ENCODE assay signal across 1 cellular context in the genomic region with DNA sequence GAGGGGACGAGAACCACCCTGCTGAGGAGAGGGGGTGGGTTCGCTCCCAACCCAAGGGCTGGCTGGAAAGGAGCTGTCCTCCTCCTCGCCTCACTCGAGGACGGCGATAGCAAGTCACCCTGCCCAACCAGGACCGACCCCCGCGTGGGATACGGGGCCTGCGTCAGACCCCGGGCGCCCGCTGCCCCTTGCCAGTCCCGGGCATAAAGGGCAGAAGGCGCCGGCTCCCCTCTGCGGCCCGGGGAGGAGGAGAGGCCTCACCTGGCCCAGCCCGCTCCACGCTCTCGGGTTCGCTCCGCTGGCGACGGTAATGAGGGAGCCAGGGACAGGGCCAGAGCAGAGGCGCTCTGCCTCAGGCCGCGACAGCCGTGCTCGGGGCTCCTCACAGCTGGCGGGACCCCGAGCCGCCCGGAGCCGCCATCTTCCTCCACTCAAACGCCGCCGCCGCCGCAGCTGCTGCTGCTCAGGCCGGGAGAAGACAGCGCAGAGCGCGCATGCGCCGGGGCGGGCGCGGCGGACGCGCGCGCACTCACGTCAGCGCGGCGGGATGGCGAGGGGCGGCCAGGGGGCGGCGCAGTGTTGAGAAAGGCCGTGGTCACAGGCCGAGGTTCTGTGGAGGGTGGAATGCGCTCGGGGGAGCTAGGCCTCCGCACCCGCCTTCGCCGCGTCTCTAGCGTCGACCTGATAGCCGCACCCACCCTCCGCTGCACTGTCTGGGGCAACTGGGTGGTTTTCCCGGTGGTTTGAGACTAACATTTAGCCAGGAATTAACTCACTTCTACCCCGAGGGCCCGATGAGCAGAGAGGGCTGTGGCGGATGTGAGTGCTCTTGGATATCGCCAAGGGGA.
TF ChIP-seq lines count a peak whose summit lies in the region.

Gene FBXO42, minus strand, starts transcription at position 487 of the 848 bp plus-strand sequence. CDS start 37,062 bp downstream, outside the sequence.

TF ChIP-seq in K562, 482 proteins besides CTCF, POLR2A, EP300 and RAD21 (continued from another document and continues in another):
- TF ChIP-seq, protein P1, sequence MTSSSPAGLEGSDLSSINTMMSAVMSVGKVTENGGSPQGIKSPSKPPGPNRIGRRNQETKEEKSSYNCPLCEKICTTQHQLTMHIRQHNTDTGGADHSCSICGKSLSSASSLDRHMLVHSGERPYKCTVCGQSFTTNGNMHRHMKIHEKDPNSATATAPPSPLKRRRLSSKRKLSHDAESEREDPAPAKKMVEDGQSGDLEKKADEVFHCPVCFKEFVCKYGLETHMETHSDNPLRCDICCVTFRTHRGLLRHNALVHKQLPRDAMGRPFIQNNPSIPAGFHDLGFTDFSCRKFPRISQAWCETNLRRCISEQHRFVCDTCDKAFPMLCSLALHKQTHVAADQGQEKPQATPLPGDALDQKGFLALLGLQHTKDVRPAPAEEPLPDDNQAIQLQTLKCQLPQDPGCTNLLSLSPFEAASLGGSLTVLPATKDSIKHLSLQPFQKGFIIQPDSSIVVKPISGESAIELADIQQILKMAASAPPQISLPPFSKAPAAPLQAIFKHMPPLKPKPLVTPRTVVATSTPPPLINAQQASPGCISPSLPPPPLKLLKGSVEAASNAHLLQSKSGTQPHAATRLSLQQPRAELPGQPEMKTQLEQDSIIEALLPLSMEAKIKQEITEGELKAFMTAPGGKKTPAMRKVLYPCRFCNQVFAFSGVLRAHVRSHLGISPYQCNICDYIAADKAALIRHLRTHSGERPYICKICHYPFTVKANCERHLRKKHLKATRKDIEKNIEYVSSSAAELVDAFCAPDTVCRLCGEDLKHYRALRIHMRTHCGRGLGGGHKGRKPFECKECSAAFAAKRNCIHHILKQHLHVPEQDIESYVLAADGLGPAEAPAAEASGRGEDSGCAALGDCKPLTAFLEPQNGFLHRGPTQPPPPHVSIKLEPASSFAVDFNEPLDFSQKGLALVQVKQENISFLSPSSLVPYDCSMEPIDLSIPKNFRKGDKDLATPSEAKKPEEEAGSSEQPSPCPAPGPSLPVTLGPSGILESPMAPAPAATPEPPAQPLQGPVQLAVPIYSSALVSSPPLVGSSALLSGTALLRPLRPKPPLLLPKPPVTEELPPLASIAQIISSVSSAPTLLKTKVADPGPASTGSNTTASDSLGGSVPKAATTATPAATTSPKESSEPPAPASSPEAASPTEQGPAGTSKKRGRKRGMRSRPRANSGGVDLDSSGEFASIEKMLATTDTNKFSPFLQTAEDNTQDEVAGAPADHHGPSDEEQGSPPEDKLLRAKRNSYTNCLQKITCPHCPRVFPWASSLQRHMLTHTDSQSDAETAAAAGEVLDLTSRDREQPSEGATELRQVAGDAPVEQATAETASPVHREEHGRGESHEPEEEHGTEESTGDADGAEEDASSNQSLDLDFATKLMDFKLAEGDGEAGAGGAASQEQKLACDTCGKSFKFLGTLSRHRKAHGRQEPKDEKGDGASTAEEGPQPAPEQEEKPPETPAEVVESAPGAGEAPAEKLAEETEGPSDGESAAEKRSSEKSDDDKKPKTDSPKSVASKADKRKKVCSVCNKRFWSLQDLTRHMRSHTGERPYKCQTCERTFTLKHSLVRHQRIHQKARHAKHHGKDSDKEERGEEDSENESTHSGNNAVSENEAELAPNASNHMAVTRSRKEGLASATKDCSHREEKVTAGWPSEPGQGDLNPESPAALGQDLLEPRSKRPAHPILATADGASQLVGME (CRISPR knock-in tag; IDR thresholded peaks at IDR 0.05) = peak; percentile 34; the same call in 1 of the 2 replicates
- TF ChIP-seq DIDO1 (tag; IDR thresholded peaks at IDR 0.05; ENCODE audit: low read depth) (no peak), ZNF274 (IDR thresholded peaks at IDR 0.05; ENCODE audit: borderline replicate concordance, low read depth, low read length) (no peak), XRCC4 (IDR thresholded peaks at IDR 0.05; ENCODE audit: extremely low read depth, insufficient read depth, insufficient read length) (no peak), ZNF76 (CRISPR knock-in tag; IDR thresholded peaks at IDR 0.05; ENCODE audit: borderline replicate concordance) (peak; percentile 54), RNF2 (IDR thresholded peaks at IDR 0.05) (peak; percentile 78; the same call in 1 of the 2 replicates), POLR3A (IDR thresholded peaks at IDR 0.05; ENCODE audit: borderline replicate concordance, extremely low read depth, insufficient read depth, insufficient read length) (no peak), ZNF583 (CRISPR knock-in tag; IDR thresholded peaks at IDR 0.05) (peak; percentile 51), TEAD4 (IDR thresholded peaks at IDR 0.05; ENCODE audit: low read length) (peak; percentile 74), TEAD4 (CRISPR knock-in tag; IDR thresholded peaks at IDR 0.05; ENCODE audit: borderline replicate concordance) (peak; percentile 89; the same call in 1 of the 2 replicates), PRDM10 (IDR thresholded peaks at IDR 0.05; ENCODE audit: partially characterized antibody) (peak; percentile 63), LCOR (CRISPR knock-in tag; IDR thresholded peaks at IDR 0.05) (0 out of 2 replicates have a peak, but pooled peaks have one; percentile 43), TGIF2 (CRISPR knock-in tag; IDR thresholded peaks at IDR 0.05) (peak; percentile 80), ZNF830 (CRISPR knock-in tag; IDR thresholded peaks at IDR 0.05) (no peak), ZNF354B (CRISPR knock-in tag; IDR thresholded peaks at IDR 0.05) (no peak), CHCHD3 (CRISPR knock-in tag; IDR thresholded peaks at IDR 0.05) (no peak), FOXK2 (conservative IDR thresholded peaks at IDR 0.05 in 1 of 2, IDR thresholded peaks at IDR 0.05 in 1 of 2; ENCODE audit: low read depth in 2 of 2) (no peak), CCAR2 (IDR thresholded peaks at IDR 0.05; ENCODE audit: low read depth, low read length) (no peak), SMARCE1 (IDR thresholded peaks at IDR 0.05) (no peak; the same call in 1 of the 2 replicates), HDGF (IDR thresholded peaks at IDR 0.05) (0 out of 2 replicates have a peak, but pooled peaks have one; percentile 15), MXD1 (CRISPR knock-in tag; IDR thresholded peaks at IDR 0.05; ENCODE audit: borderline replicate concordance, poor library complexity, severe bottlenecking) (no peak), COPS2 (conservative IDR thresholded peaks at IDR 0.05) (no peak), PHB2 (IDR thresholded peaks at IDR 0.05; ENCODE audit: low read depth) (no peak)
- TF ChIP-seq, protein P2, sequence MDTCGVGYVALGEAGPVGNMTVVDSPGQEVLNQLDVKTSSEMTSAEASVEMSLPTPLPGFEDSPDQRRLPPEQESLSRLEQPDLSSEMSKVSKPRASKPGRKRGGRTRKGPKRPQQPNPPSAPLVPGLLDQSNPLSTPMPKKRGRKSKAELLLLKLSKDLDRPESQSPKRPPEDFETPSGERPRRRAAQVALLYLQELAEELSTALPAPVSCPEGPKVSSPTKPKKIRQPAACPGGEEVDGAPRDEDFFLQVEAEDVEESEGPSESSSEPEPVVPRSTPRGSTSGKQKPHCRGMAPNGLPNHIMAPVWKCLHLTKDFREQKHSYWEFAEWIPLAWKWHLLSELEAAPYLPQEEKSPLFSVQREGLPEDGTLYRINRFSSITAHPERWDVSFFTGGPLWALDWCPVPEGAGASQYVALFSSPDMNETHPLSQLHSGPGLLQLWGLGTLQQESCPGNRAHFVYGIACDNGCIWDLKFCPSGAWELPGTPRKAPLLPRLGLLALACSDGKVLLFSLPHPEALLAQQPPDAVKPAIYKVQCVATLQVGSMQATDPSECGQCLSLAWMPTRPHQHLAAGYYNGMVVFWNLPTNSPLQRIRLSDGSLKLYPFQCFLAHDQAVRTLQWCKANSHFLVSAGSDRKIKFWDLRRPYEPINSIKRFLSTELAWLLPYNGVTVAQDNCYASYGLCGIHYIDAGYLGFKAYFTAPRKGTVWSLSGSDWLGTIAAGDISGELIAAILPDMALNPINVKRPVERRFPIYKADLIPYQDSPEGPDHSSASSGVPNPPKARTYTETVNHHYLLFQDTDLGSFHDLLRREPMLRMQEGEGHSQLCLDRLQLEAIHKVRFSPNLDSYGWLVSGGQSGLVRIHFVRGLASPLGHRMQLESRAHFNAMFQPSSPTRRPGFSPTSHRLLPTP (IDR thresholded peaks at IDR 0.05; ENCODE audit: borderline replicate concordance, extremely low read depth, insufficient read length) = no peak
- TF ChIP-seq, protein P3, sequence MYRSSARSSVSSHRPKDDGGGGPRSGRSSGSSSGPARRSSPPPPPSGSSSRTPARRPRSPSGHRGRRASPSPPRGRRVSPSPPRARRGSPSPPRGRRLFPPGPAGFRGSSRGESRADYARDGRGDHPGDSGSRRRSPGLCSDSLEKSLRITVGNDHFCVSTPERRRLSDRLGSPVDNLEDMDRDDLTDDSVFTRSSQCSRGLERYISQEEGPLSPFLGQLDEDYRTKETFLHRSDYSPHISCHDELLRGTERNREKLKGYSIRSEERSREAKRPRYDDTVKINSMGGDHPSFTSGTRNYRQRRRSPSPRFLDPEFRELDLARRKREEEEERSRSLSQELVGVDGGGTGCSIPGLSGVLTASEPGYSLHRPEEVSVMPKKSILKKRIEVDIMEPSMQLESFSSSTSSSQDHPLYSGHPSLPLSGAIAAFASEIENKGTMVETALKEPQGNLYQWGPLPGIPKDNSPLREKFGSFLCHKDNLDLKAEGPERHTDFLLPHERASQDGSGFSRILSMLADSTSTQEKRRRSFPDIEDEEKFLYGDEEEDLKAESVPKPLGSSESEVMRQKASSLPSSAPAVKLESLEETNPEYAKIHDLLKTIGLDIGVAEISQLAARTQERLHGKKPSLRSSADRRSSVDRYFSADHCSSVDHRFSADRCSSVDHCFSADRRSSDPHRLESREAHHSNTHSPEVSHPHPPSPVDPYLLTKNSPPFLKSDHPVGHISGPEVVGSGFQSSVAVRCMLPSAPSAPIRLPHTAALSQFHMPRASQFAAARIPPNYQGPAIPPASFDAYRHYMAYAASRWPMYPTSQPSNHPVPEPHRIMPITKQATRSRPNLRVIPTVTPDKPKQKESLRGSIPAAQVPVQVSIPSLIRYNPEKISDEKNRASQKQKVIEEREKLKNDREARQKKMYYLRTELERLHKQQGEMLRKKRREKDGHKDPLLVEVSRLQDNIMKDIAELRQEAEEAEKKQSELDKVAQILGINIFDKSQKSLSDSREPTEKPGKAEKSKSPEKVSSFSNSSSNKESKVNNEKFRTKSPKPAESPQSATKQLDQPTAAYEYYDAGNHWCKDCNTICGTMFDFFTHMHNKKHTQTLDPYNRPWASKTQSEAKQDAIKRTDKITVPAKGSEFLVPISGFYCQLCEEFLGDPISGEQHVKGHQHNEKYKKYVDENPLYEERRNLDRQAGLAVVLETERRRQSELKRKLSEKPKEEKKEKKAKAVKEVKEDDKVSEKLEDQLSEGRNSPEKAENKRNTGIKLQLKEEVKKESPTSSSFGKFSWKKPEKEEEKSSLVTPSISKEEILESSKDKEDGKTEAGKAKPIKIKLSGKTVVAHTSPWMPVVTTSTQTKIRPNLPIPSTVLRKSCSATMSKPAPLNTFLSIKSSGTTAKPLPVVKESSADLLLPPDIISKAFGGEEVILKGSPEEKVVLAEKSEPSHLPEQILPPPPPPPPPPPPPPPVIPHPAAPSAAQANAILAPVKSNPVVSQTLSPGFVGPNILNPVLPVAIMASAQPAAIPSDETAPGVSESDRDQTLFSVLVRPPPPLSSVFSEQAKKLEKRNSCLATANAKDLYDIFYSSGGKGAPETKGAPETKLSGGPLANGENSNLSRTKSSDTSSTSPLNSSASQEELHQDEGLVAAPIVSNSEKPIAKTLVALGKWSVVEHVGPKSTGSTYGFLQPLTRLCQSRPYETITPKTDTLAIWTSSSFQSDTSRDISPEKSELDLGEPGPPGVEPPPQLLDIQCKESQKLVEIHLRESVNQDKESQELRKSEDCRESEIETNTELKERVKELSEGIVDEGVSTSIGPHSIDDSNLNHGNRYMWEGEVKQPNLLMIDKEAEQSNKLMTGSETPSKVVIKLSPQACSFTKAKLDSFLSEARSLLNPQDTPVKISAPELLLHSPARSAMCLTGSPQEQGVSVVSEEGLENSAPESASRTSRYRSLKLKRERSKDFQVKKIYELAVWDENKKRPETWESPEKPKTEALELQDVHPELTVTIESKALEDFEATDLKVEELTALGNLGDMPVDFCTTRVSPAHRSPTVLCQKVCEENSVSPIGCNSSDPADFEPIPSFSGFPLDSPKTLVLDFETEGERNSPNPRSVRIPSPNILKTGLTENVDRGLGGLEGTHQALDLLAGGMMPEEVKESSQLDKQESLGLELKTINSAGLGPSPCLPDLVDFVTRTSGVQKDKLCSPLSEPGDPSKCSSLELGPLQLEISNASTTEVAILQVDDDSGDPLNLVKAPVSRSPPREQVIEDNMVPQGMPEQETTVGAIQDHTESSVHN (IDR thresholded peaks at IDR 0.05; ENCODE audit: borderline replicate concordance in 1 of 2, low read depth in 1 of 2) = no peak
